1 cellular context compared by ENCODE assay signal in the genomic region with DNA sequence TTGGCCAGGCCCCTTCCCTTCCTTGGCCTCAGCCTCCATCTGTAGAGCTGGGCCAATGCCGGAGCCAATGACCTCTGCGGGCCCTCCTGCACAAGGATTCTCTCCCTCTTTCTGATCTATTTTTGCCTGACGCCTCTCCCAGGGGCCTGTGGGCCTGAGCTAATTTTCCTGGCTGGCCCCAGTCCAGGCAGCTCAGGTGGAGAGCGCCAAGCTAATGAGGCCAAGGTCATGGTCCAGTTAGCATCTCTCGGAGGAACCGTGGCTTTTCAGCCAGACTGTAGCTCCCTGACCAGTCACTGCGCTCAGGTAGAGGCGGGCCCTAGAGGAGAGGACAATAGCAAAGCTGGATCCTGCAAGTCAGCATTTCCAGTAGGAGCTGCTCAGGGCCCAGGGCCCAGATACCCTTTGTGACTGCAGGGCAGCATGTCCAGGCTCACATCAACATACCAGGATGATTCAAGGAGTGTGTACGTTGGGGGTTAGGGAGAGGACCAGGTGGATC.
TF ChIP-seq lines count a peak whose summit lies in the region.

No MANE protein-coding gene starts in this region.

TF ChIP-seq in Ishikawa, 13 proteins besides CTCF, POLR2A, EP300 and RAD21 (continued from another document):
- TF ChIP-seq, protein P1, sequence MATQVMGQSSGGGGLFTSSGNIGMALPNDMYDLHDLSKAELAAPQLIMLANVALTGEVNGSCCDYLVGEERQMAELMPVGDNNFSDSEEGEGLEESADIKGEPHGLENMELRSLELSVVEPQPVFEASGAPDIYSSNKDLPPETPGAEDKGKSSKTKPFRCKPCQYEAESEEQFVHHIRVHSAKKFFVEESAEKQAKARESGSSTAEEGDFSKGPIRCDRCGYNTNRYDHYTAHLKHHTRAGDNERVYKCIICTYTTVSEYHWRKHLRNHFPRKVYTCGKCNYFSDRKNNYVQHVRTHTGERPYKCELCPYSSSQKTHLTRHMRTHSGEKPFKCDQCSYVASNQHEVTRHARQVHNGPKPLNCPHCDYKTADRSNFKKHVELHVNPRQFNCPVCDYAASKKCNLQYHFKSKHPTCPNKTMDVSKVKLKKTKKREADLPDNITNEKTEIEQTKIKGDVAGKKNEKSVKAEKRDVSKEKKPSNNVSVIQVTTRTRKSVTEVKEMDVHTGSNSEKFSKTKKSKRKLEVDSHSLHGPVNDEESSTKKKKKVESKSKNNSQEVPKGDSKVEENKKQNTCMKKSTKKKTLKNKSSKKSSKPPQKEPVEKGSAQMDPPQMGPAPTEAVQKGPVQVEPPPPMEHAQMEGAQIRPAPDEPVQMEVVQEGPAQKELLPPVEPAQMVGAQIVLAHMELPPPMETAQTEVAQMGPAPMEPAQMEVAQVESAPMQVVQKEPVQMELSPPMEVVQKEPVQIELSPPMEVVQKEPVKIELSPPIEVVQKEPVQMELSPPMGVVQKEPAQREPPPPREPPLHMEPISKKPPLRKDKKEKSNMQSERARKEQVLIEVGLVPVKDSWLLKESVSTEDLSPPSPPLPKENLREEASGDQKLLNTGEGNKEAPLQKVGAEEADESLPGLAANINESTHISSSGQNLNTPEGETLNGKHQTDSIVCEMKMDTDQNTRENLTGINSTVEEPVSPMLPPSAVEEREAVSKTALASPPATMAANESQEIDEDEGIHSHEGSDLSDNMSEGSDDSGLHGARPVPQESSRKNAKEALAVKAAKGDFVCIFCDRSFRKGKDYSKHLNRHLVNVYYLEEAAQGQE (IDR thresholded peaks at IDR 0.05; ENCODE audit: low read depth): no peak
- TF ChIP-seq FOXM1 (IDR thresholded peaks at IDR 0.05; ENCODE audit: borderline replicate concordance, low read depth) (no peak), TEAD4 (IDR thresholded peaks at IDR 0.05) (peak; percentile 51), EGR1 (IDR thresholded peaks at IDR 0.05) (no peak), TCF12 (IDR thresholded peaks at IDR 0.05; ENCODE audit: low read depth) (no peak; the same call in 1 of the 2 replicates), TAF1 (IDR thresholded peaks at IDR 0.05; ENCODE audit: low read depth) (no peak), YY1 (IDR thresholded peaks at IDR 0.05; ENCODE audit: low read depth) (no peak), NFIC (IDR thresholded peaks at IDR 0.05) (peak; percentile 92)
- TF ChIP-seq, protein P2, sequence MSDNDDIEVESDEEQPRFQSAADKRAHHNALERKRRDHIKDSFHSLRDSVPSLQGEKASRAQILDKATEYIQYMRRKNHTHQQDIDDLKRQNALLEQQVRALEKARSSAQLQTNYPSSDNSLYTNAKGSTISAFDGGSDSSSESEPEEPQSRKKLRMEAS (IDR thresholded peaks at IDR 0.05): peak; percentile 60
